ENCODE assay signal across 8 cellular contexts in the genomic region with DNA sequence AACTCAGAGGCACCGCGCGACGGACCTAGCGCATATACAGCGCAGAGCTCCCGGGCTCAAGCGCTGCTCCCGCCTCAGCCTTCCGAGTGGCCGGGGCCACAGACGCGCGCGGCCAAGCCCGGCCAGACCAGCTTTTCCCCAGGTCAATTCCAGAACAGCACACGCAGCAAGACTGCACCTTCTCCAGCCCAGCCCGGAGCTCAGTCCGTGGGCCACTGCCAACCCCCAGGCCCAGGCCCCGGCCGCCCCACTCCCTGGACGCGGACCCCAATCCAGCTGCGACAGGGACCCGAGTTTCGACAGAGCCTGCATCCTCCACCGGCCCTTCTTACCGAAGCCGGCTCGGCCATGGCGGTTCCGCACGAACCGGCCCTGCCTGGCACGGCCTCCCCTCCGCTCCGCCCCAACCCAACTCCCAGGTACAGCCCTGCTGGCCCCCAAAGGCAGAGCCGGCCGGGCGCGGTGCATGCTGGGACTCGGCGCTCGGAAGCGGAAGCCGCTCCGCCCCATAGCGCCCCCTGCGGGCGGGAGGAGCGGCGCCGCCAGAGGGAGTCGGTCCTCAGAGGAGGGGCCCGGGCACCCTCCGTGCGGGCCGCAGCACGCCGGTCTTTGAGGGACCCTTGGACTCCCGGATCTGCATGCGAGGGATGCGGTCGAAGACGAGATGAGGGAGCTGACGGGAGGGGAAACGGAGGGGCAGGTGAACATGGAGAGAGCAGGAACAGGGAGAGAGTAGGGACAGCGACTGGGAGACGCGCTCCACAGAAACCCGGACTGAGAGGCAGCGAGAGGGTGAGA. TPM values are rescaled to one million over a fixed set of nuclear protein-coding genes. Genes with fewer than 3 reads are reported as not detected.
A peak's percentile ranks its signal among the peaks of the same experiment; 100 is the strongest.
DNase-seq lines count a peak whose midpoint lies in the region; TF ChIP-seq lines count a peak whose summit lies in the region.

A gene with protein sequence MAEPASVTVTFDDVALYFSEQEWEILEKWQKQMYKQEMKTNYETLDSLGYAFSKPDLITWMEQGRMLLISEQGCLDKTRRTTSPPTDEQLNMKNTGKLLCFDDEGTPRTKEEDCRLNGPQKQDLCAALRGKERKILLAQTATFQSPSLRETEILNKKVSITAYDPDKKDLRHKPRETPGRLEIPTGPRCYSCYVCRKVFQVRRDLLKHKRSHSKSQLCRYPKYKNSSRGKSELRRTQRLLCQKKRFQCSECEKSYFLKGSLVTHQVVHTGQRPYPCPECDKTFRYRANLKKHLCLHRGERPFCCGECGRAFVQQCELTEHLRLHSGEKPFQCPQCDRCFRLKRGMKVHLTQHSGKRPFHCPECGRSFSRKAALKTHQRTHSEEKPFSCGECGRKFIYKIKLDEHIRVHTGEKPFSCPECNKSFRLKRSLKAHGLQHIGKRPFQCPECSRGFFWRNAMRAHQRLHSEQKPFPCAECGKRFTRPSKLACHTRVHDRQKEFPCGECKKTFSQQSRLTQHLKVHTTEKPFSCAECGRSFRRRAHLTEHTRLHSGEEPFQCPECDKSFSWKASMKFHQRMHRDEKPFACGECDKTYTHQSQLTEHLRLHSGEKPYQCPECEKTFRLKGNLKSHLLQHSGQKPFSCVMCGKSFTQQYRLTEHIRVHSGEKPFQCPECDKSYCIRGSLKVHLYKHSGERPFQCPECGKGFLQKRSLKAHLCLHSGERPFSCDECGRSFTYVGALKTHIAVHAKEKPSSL (minus strand): TSS at position 461 of the 798 bp plus-strand sequence. CDS start 111 bp downstream, at position 350.

- H3K4me2 ChIP-seq in neural cell (ENCODE audit: low read length) = peak within 1 kb of the TSS; percentile 96

- peak within 1 kb of the TSS; percentile 97 for H3K9ac ChIP-seq in neural cell (ENCODE audit: low read length)

- intact Hi-C loops in stomach (cut with DNase I; ENCODE audit: low total_unique reads) = no loop called here

- 0 to 1% (median 0%) methylated on average over 22 to 72 of the region's 72 CpGs for WGBS in stomach, 5 donors

- H3K36me3 ChIP-seq in neural cell (ENCODE audit: insufficient read depth, low read length) (no peaks in the 10 kb centered on the region), stomach (peaks cover 0 to 17% (median 17%) of the 10 kb centered on the region in 4 donors)

- no peaks in the 10 kb centered on the region for H3K79me2 ChIP-seq in neural cell (replicated peaks; ENCODE audit: insufficient read depth, low read length)

- TF ChIP-seq CTCF in fibroblast of pulmonary artery (IDR thresholded peaks at IDR 0.05; ENCODE audit: low read length, missing control alignments) (peak; percentile 56), neural cell (IDR thresholded peaks at IDR 0.05; ENCODE audit: poor library complexity, severe bottlenecking) (peak; percentile 99), stomach (IDR thresholded peaks at IDR 0.05) (peak in 6 of 7 experiments; percentile 51 to 99 (median 96))

- H3K27ac ChIP-seq in neural cell (ENCODE audit: low read length) (peak within 1 kb of the TSS; percentile 88), stomach (peak within 1 kb of the TSS; percentile 94 to 97 (median 94))

- H3K9me3 ChIP-seq in neural cell (ENCODE audit: low read length) (no peaks in the 10 kb centered on the region), stomach (peaks cover 4 to 10% (median 6%) of the 10 kb centered on the region in 4 donors)

- H3K4me3 ChIP-seq in fibroblast of pulmonary artery (replicated peaks; ENCODE audit: low read depth, low read length) = peak within 1 kb of the TSS; percentile 96
- H3K4me3 ChIP-seq in neural cell (ENCODE audit: low read length) = peak within 1 kb of the TSS; percentile 96
- peak within 1 kb of the TSS; percentile 86 to 97 (median 93) for H3K4me3 ChIP-seq in stomach

- H3K4me1 ChIP-seq in stomach = peaks cover 6 to 24% (median 17%) of the 10 kb centered on the region in 4 donors

- peak; percentile 95 for DNase-seq in ELF-1 (ENCODE audit: low read depth, low spot score)
- DNase-seq in GOT3 (lab: John Stamatoyannopoulos, UW) = peak; percentile 74
- DNase-seq in LHCN-M2 (ENCODE audit: low read depth) = peak; percentile 92
- peak; percentile 98 for DNase-seq in RPMI8226
- peak; percentile 94 for DNase-seq in activated T-helper 9 cell treated with anti-CD3 and anti-CD28 coated beads, Interleukin-2, amount 50 U/mL, for 16 hours (ENCODE audit: low read depth)
- DNase-seq in fibroblast of pulmonary artery (ENCODE audit: low read depth) = peak; percentile 92
- DNase-seq in stomach = peak; percentile 94

- H3F3A ChIP-seq in neural cell (ENCODE audit: insufficient read depth, low read length, poor library complexity, severe bottlenecking) = no peaks in the 10 kb centered on the region

- H3K9me2 ChIP-seq in neural cell (ENCODE audit: insufficient read depth, low read length) = no peaks in the 10 kb centered on the region

- no peaks in the 10 kb centered on the region for H4K20me1 ChIP-seq in neural cell (ENCODE audit: insufficient read depth)

- no peak for TF ChIP-seq EP300 in neural cell (conservative IDR thresholded peaks at IDR 0.05; ENCODE audit: poor library complexity, severe bottlenecking)
- TF ChIP-seq EP300 in stomach (IDR thresholded peaks at IDR 0.05) = no peak

- TF ChIP-seq POLR2A in stomach (IDR thresholded peaks at IDR 0.05) = peak in 2 of 4 donors; percentile 72 to 86

- no peak for TF ChIP-seq RAD21 in neural cell (conservative IDR thresholded peaks at IDR 0.05)

- no peaks in the 10 kb centered on the region for H3K27me3 ChIP-seq in neural cell (ENCODE audit: insufficient read depth, low read depth, low read length)
- H3K27me3 ChIP-seq in stomach = no peaks in the 10 kb centered on the region

- H2AFZ ChIP-seq in neural cell (ENCODE audit: low read depth, low read length) = peak within 1 kb of the TSS; percentile 100

TF ChIP-seq in neural cell, 6 proteins besides CTCF, POLR2A, EP300 and RAD21:
- TF ChIP-seq, protein P1, sequence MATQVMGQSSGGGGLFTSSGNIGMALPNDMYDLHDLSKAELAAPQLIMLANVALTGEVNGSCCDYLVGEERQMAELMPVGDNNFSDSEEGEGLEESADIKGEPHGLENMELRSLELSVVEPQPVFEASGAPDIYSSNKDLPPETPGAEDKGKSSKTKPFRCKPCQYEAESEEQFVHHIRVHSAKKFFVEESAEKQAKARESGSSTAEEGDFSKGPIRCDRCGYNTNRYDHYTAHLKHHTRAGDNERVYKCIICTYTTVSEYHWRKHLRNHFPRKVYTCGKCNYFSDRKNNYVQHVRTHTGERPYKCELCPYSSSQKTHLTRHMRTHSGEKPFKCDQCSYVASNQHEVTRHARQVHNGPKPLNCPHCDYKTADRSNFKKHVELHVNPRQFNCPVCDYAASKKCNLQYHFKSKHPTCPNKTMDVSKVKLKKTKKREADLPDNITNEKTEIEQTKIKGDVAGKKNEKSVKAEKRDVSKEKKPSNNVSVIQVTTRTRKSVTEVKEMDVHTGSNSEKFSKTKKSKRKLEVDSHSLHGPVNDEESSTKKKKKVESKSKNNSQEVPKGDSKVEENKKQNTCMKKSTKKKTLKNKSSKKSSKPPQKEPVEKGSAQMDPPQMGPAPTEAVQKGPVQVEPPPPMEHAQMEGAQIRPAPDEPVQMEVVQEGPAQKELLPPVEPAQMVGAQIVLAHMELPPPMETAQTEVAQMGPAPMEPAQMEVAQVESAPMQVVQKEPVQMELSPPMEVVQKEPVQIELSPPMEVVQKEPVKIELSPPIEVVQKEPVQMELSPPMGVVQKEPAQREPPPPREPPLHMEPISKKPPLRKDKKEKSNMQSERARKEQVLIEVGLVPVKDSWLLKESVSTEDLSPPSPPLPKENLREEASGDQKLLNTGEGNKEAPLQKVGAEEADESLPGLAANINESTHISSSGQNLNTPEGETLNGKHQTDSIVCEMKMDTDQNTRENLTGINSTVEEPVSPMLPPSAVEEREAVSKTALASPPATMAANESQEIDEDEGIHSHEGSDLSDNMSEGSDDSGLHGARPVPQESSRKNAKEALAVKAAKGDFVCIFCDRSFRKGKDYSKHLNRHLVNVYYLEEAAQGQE (IDR thresholded peaks at IDR 0.05; ENCODE audit: borderline replicate concordance) = peak; percentile 63
- TF ChIP-seq TAF1 (IDR thresholded peaks at IDR 0.05; ENCODE audit: low read depth) (peak; percentile 89), POLR2AphosphoS5 (IDR thresholded peaks at IDR 0.05) (peak; percentile 96), EZH2 (IDR thresholded peaks at IDR 0.05; ENCODE audit: borderline replicate concordance, insufficient read depth, low read length, poor library complexity, severe bottlenecking) (no peak), MXI1 (conservative IDR thresholded peaks at IDR 0.05; ENCODE audit: poor library complexity, severe bottlenecking) (peak; percentile 63), SMC3 (conservative IDR thresholded peaks at IDR 0.05; ENCODE audit: poor library complexity) (peak; percentile 67)

RNA-seq across cellular contexts. Expression of the gene that starts here (rescaled TPM):
- 4.4 and 6.3 TPM in 2 replicates for total RNA-seq in LHCN-M2 (2014; rRNA removed)
- 4.3 TPM for polyA plus RNA-seq in LHCN-M2 (2012)
- polyA plus RNA-seq in neural cell = 5.1 and 6.8 TPM in 2 replicates
- 8.5 and 9.0 TPM in 2 replicates for polyA minus RNA-seq in neural cell
- total RNA-seq in stomach = 1 to 10 TPM in 2 of 5 donors, under 1 TPM in 2, not detected in 1; under 0.01 to 6.1 (median 1.6) TPM
- polyA plus RNA-seq in stomach = 1 to 10 TPM in 2 of 3 donors, under 1 TPM in 1; 0.93 to 1.4 (median 1.2) TPM

Comparison
In these comparisons a context has a peak if more than half of its experiments do, and no peak if none do; other contexts are left out.
1. Peak in every context shown above with its lines: DNase-seq, H3K4me3 ChIP-seq and H3K27ac ChIP-seq.